Comparison of ENCODE assay signal across 8 cellular contexts in the genomic region with DNA sequence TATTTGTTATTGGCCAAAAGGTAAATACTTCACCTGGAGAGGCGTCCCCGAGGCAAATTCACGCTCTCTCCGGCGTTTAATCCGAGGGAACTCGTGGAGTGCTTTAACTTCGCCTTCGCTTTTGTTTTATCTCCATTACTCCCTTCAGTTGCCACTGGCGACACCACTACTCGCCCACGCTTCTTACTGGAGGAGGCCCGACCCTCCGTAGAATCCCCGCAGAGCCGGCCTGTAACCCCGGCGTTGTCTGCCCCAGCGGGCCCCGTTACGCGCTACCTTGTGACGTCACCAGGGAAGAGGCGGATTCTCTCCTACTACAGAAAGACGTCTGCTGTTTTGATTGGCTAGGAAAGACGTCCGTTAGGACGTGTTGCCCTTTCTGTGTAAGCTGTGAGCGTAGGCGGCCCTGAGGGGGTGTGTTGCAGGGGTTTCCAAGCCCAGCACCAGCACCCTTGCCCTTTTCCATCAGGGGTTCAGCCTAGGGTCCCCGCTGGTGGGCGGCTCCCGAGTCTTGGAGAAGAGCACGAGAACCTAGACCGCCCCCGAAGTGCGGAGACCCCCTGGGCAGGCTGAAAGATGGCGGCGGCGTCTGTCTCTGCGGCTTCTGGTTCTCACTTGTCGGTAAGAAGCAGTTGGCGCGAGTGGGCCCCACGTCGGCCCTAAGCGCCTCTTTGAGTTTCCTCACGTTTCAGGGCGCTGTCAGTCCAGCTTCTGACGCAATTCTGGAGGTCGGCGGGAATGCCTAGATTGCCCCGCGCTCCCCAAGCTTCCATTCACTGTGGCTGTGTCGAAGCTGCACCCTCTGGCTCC. TPM values are rescaled to one million over a fixed set of nuclear protein-coding genes. Genes with fewer than 3 reads are reported as not detected.
A peak's percentile ranks its signal among the peaks of the same experiment; 100 is the strongest.
DNase-seq lines count a peak whose midpoint lies in the region; ATAC-seq and TF ChIP-seq lines count a peak whose summit lies in the region.

CEP57 (plus strand) TSS at position 376 of the 810 bp plus-strand sequence; CDS start at position 577, 201 bp downstream.

- H3K36me3 Mint-ChIP-seq in HFFc6 (ENCODE audit: low read depth): peaks cover 23% of the 10 kb centered on the region; the same call in 1 of the 2 replicates
- peaks cover 44% of the 10 kb centered on the region for H3K36me3 Mint-ChIP-seq in activated naive CD4-positive, alpha-beta T cell treated with anti-CD3 and anti-CD28 coated beads, Interleukin-2, amount 10 ng/mL, durations not matched to agents 7 days and 5 days

- H3K4me1 ChIP-seq in gastroesophageal sphincter (peaks cover 0 to 43% (median 8%) of the 10 kb centered on the region in 3 donors), neutrophil (ENCODE audit: control insufficient read depth in 1 of 2, insufficient read depth in 1 of 2, low read depth in 1 of 2, low read length in 1 of 2) (peaks cover 19 to 26% of the 10 kb centered on the region in 2 experiments)

- H3K27ac ChIP-seq in SK-N-MC: peak within 1 kb of the TSS; percentile 97
- H3K27ac ChIP-seq in gastroesophageal sphincter: peak within 1 kb of the TSS; percentile 89 to 100 (median 99)
- peak within 1 kb of the TSS; percentile 100 for H3K27ac ChIP-seq in neutrophil
- peak within 1 kb of the TSS; percentile 96 for H3K27ac ChIP-seq in substantia nigra (ENCODE audit: low read depth, low read length, poor library complexity, severe bottlenecking)

- H3K27me3 ChIP-seq in gastroesophageal sphincter (no peaks in the 10 kb centered on the region), neutrophil (no peaks in the 10 kb centered on the region)

- no peaks in the 10 kb centered on the region for H3K9me3 ChIP-seq in SK-N-MC (ENCODE audit: low read depth, low read length)
- H3K9me3 ChIP-seq in gastroesophageal sphincter: no peaks in the 10 kb centered on the region
- H3K9me3 ChIP-seq in neutrophil: no peaks in the 10 kb centered on the region

- CTCF ChIA-PET in activated naive CD4-positive, alpha-beta T cell treated with anti-CD3 and anti-CD28 coated beads, Interleukin-2, amount 10 ng/mL, durations not matched to agents 7 days and 5 days (lab: Charles Lee): interaction anchor here (0.6 to 4.9 kb wide), 8 partner anchors 26 to 636 kb away, joined by 3 to 45 read pairs (median 4); partner anchors contain the start of gene MAML2

- no peaks in the 10 kb centered on the region for H3K9me3 Mint-ChIP-seq in HFFc6
- H3K9me3 Mint-ChIP-seq in activated naive CD4-positive, alpha-beta T cell treated with anti-CD3 and anti-CD28 coated beads, Interleukin-2, amount 10 ng/mL, durations not matched to agents 7 days and 5 days: no peaks in the 10 kb centered on the region

- H3K4me1 Mint-ChIP-seq in HFFc6 (ENCODE audit: low read depth): peaks cover 44% of the 10 kb centered on the region
- H3K4me1 Mint-ChIP-seq in activated naive CD4-positive, alpha-beta T cell treated with anti-CD3 and anti-CD28 coated beads, Interleukin-2, amount 10 ng/mL, durations not matched to agents 7 days and 5 days: peaks cover 63% of the 10 kb centered on the region

- H3K36me3 ChIP-seq in SK-N-MC (ENCODE audit: insufficient read depth, low read length) (peaks cover 26% of the 10 kb centered on the region), gastroesophageal sphincter (peaks cover 0 to 23% of the 10 kb centered on the region in 2 donors), neutrophil (peaks cover 26% of the 10 kb centered on the region)

- peaks cover 2% of the 10 kb centered on the region for H3K27me3 Mint-ChIP-seq in HFFc6 (ENCODE audit: insufficient read depth)
- no peaks in the 10 kb centered on the region for H3K27me3 Mint-ChIP-seq in activated naive CD4-positive, alpha-beta T cell treated with anti-CD3 and anti-CD28 coated beads, Interleukin-2, amount 10 ng/mL, durations not matched to agents 7 days and 5 days

- H3K4me3 ChIP-seq in NB4 (ENCODE audit: low read depth, low read length) (peak within 1 kb of the TSS; percentile 87), SK-N-MC (peak within 1 kb of the TSS; percentile 96), gastroesophageal sphincter (peak within 1 kb of the TSS; percentile 48 to 90), neutrophil (ENCODE audit: low read depth in 1 of 2, low read length in 1 of 2) (peak within 1 kb of the TSS; percentile 85 to 94)

- TF ChIP-seq POLR2A in NB4 (IDR thresholded peaks at IDR 0.05; ENCODE audit: extremely low read depth, insufficient read length) (peak; percentile 97), gastroesophageal sphincter (IDR thresholded peaks at IDR 0.05) (peak; percentile 24 to 29)

- peak; percentile 88 for ATAC-seq in gastroesophageal sphincter

- peak within 1 kb of the TSS; percentile 100 for H3K27ac Mint-ChIP-seq in HFFc6
- peak within 1 kb of the TSS; percentile 100 for H3K27ac Mint-ChIP-seq in activated naive CD4-positive, alpha-beta T cell treated with anti-CD3 and anti-CD28 coated beads, Interleukin-2, amount 10 ng/mL, durations not matched to agents 7 days and 5 days

- no peak for TF ChIP-seq EP300 in gastroesophageal sphincter (IDR thresholded peaks at IDR 0.05)

- H3K4me3 Mint-ChIP-seq in HFFc6: peak within 1 kb of the TSS; percentile 100
- peak within 1 kb of the TSS; percentile 96 for H3K4me3 Mint-ChIP-seq in activated naive CD4-positive, alpha-beta T cell treated with anti-CD3 and anti-CD28 coated beads, Interleukin-2, amount 10 ng/mL, durations not matched to agents 7 days and 5 days

- peak; percentile 93 for DNase-seq in GM04503 (ENCODE audit: low read depth)
- DNase-seq in HFFc6: peak; percentile 97
- peak; percentile 99 for DNase-seq in NB4 (ENCODE audit: low read depth)
- peak; percentile 83 for DNase-seq in SK-N-MC (ENCODE audit: low read depth, low spot score)
- DNase-seq in activated naive CD4-positive, alpha-beta T cell treated with anti-CD3 and anti-CD28 coated beads, Interleukin-2, amount 10 ng/mL, durations not matched to agents 7 days and 5 days: peak; percentile 97
- peak; percentile 49 to 98 (median 87) for DNase-seq in substantia nigra (lab: John Stamatoyannopoulos, UW)

- 0 to 1% methylated on average over 18 to 19 of the region's 55 CpGs for WGBS in gastroesophageal sphincter (ENCODE audit: low coverage in 1 of 2), 2 donors

- H3K9ac ChIP-seq in SK-N-MC (ENCODE audit: insufficient read length): peak within 1 kb of the TSS; percentile 91

- TF ChIP-seq CTCF in HFFc6 (IDR thresholded peaks at IDR 0.05) (no peak), NB4 (IDR thresholded peaks at IDR 0.05; ENCODE audit: low read depth, low read length) (no peak), gastroesophageal sphincter (IDR thresholded peaks at IDR 0.05) (no peak), neutrophil (IDR thresholded peaks at IDR 0.05) (peak; percentile 14)

RNA-seq across cellular contexts. Expression of gene CEP57, which starts in this region (rescaled TPM):
- 10 to 100 TPM; 24.9 to 29.5 (median 26.6) TPM for total RNA-seq in HFFc6 (2021; fragmentation: NEBNext Ultra II Directional; extraction: Animal tissue kit (Norgen Biotek cat#: 25700))
- total RNA-seq in gastroesophageal sphincter: 10 to 100 TPM; 21.4 to 52.1 (median 27.1) TPM

Comparison
In these comparisons a context has a peak if more than half of its experiments do, and no peak if none do; other contexts are left out.
1. Peak in every context shown above with its lines: DNase-seq, ATAC-seq, H3K4me3 ChIP-seq and H3K27ac ChIP-seq.